27 cellular contexts compared by ENCODE assay signal in the genomic region with DNA sequence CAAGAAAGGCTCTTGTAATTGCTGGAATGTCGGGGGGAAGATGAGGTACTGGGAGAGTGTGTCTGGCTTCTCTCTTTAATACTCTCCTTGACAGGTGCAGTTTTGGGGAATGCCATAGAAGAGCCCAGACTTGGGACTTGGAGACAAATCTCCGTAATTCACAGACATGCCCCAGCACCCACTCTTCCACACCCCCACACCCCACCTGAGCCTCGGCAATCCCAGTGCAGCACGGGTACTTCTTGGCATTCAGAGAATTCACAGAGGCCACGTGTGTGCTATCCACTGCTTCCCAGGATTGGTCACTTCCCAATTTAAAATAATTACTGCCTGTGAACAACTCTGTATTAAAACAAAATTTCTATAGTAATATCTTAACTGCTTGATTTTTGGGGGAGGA. TPM values are rescaled to one million over a fixed set of nuclear protein-coding genes. Genes with fewer than 3 reads are reported as not detected.
"Had no signal": no experiment of that assay in that cellular context is flagged by ENCODE, and none has a peak within 500 bp of the region (broad histone marks: within the 10 kb centered on the region; RNA-seq: fewer than 3 reads in every experiment).

No MANE protein-coding gene starts in this region.

- H3K36me3 Mint-ChIP-seq: naive thymus-derived CD8-positive, alpha-beta T cell; stimulated activated effector memory CD8-positive, alpha-beta T cell treated with anti-CD3 and anti-CD28 coated beads, Interleukin-12 subunit alpha, Interleukin-12 subunit beta, amount 100 ng/mL, for 72 hours had no signal

- H3K27me3 ChIP-seq: gastrocnemius medialis, heart left ventricle, hepatocyte, left lung, right atrium auricular region, sigmoid colon, stomach, thyroid gland, upper lobe of left lung had no signal

- H3K9me3 ChIP-seq: gastrocnemius medialis, heart left ventricle, left lung, prostate gland, right atrium auricular region, sigmoid colon, stomach, thyroid gland, upper lobe of left lung had no signal

- H3K4me1 Mint-ChIP-seq: naive thymus-derived CD8-positive, alpha-beta T cell had no signal

- DNase-seq: effector CD8-positive, alpha-beta T cell; endodermal cell; foreskin fibroblast; gastrocnemius medialis; heart left ventricle; kidney; left lung; mammary epithelial cell; mesendoderm; naive thymus-derived CD8-positive, alpha-beta T cell; sigmoid colon; stimulated activated CD4-positive, alpha-beta T cell treated with anti-CD3 and anti-CD28 coated beads, Interleukin-2, amount 100 ng/mL, for 24 hours; stimulated activated CD4-positive, alpha-beta T cell treated with anti-CD3 and anti-CD28 coated beads, Interleukin-4, amount 100 ng/mL, for 24 hours; stimulated activated naive CD4-positive, alpha-beta T cell treated with Interleukin-2 at 50 U/mL for 16 hours; stomach; thyroid gland; upper lobe of left lung had no signal

- H3K27me3 Mint-ChIP-seq: dendritic cell treated with granulocyte-macrophage colony-stimulating factor and Interleukin-4, amounts not matched to agents 40 ng/mL and 50 ng/mL, for 4 days had no signal

- ATAC-seq: esophagus mucosa; gastrocnemius medialis; heart left ventricle; left lung; naive thymus-derived CD8-positive, alpha-beta T cell; stimulated activated effector memory CD8-positive, alpha-beta T cell treated with anti-CD3 and anti-CD28 coated beads, Interleukin-12 subunit alpha, Interleukin-12 subunit beta, amount 100 ng/mL, for 72 hours had no signal

- H3K4me3 Mint-ChIP-seq: dendritic cell treated with granulocyte-macrophage colony-stimulating factor and Interleukin-4, amounts not matched to agents 40 ng/mL and 50 ng/mL, for 4 days; endodermal cell; naive thymus-derived CD8-positive, alpha-beta T cell; stimulated activated effector memory CD8-positive, alpha-beta T cell treated with anti-CD3 and anti-CD28 coated beads, Interleukin-12 subunit alpha, Interleukin-12 subunit beta, amount 100 ng/mL, for 72 hours had no signal

- H3K9me3 Mint-ChIP-seq: dendritic cell treated with granulocyte-macrophage colony-stimulating factor and Interleukin-4, amounts not matched to agents 40 ng/mL and 50 ng/mL, for 4 days; endodermal cell; naive thymus-derived CD8-positive, alpha-beta T cell; stimulated activated effector memory CD8-positive, alpha-beta T cell treated with anti-CD3 and anti-CD28 coated beads, Interleukin-12 subunit alpha, Interleukin-12 subunit beta, amount 100 ng/mL, for 72 hours had no signal

- H2AFZ ChIP-seq: hepatocyte had no signal

- H3K4me2 ChIP-seq: hepatocyte had no signal

- H3K36me3 ChIP-seq: gastrocnemius medialis, heart left ventricle, left lung, prostate gland, right atrium auricular region, sigmoid colon, stomach, thyroid gland, upper lobe of left lung had no signal

- H3K27ac ChIP-seq: epithelial cell of prostate, gastrocnemius medialis, heart left ventricle, hepatocyte, left lung, prostate gland, right atrium auricular region, sigmoid colon, stomach, thyroid gland, upper lobe of left lung had no signal

- H3K4me1 ChIP-seq: gastrocnemius medialis, prostate gland, right atrium auricular region, sigmoid colon had no signal

- H3K4me3 ChIP-seq: gastrocnemius medialis, heart left ventricle, hepatocyte, left lung, prostate gland, right atrium auricular region, sigmoid colon, stomach, thyroid gland, upper lobe of left lung had no signal

- H3K27ac Mint-ChIP-seq: dendritic cell treated with granulocyte-macrophage colony-stimulating factor and Interleukin-4, amounts not matched to agents 40 ng/mL and 50 ng/mL, for 4 days; naive thymus-derived CD8-positive, alpha-beta T cell; stimulated activated effector memory CD8-positive, alpha-beta T cell treated with anti-CD3 and anti-CD28 coated beads, Interleukin-12 subunit alpha, Interleukin-12 subunit beta, amount 100 ng/mL, for 72 hours had no signal

RNA-seq across cellular contexts. Expression of a gene that starts 43.9 kb away (rescaled TPM):
- total RNA-seq: esophagus mucosa; gastrocnemius medialis; glomerular endothelial cell; myocyte; naive thymus-derived CD8-positive, alpha-beta T cell; osteocyte; right atrium auricular region; sigmoid colon had no signal
- polyA plus RNA-seq: heart left ventricle; naive thymus-derived CD8-positive, alpha-beta T cell; sigmoid colon had no signal
